ENCODE assay signal across 13 cellular contexts in the genomic region with DNA sequence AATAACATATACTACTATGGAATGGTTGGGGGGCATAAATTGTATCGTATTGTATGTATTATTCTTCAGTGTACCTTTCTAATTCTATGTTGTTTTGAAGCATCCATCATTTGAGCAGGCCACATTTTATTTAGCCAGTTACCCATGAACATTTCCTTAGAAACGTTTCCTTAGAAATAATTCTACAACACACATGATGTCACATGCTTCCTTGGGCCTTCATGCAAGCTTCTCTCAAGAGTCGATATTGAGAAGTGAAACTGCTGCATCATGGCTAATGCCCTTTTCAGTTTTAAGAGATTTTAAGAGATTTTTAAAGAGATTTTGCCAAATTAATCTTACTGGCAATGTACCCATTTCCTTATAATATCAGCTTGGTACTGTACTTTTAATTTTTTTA.
DNase-seq lines count a peak whose midpoint lies in the region; ATAC-seq, FAIRE-seq and TF ChIP-seq lines count a peak whose summit lies in the region.
"Had no signal": no experiment of that assay in that cellular context is flagged by ENCODE, and none has a peak within 500 bp of the region (broad histone marks: within the 10 kb centered on the region; RNA-seq: fewer than 3 reads in every experiment).

No MANE protein-coding gene starts in this region.

- no peak overlapping the region for H3K4me3 Mint-ChIP-seq in type B pancreatic cell

- no peaks in the 10 kb centered on the region for H3K79me2 ChIP-seq in OCI-LY7 (ENCODE audit: insufficient read depth, low read depth, low read length)

- CTCF ChIA-PET in A549 (lab: Yijun Ruan, JAX), result interaction anchor here (1.0 kb wide), 1 partner anchor 199 kb away, joined by 3 read pairs; no protein-coding TSS in a partner anchor
- CTCF ChIA-PET in OCI-LY7 (lab: Charles Lee; ENCODE audit: unreplicated experiment), result interaction anchor here (0.6 kb wide), 1 partner anchor 337 kb away, joined by 3 read pairs; no protein-coding TSS in a partner anchor

- 54% methylated on average over 3 of the region's 3 CpGs for WGBS in A549 (ENCODE audit: missing lambda C conversion rate)

- H3K27ac ChIP-seq in A549, result peak overlapping the region; percentile 39 to 65; a peak in 4 of 6 replicates
- H3K27ac ChIP-seq in OCI-LY7 (ENCODE audit: low read depth, low read length, poor library complexity, severe bottlenecking), result no peak overlapping the region
- H3K27ac ChIP-seq: 22Rv1, SJSA1 had no signal

- no peaks in the 10 kb centered on the region for H3K9me2 ChIP-seq in OCI-LY7 (ENCODE audit: insufficient read depth, low read length)

- H4K20me1 ChIP-seq in OCI-LY7 (ENCODE audit: insufficient read depth, low read length), result no peaks in the 10 kb centered on the region

- H3K36me3 Mint-ChIP-seq in type B pancreatic cell, result no peaks in the 10 kb centered on the region

- intact Hi-C loops in OCI-LY7 (cut with micrococcal nuclease; ENCODE audit: unreplicated experiment), result no loop called here

- no peaks in the 10 kb centered on the region for H3K9me3 ChIP-seq in A549
- no peaks in the 10 kb centered on the region for H3K9me3 ChIP-seq in OCI-LY7 (ENCODE audit: low read length)
- H3K9me3 ChIP-seq: SJSA1 had no signal

- no peak for TF ChIP-seq EP300 in A549 (IDR thresholded peaks at IDR 0.05)

- no peaks in the 10 kb centered on the region for H3K36me3 ChIP-seq in OCI-LY7 (ENCODE audit: insufficient read depth, low read length)

- H3K4me1 ChIP-seq in A549, result peaks cover 53% of the 10 kb centered on the region
- H3K4me1 ChIP-seq in OCI-LY7 (ENCODE audit: insufficient read depth, low read length, poor library complexity, severe bottlenecking), result no peaks in the 10 kb centered on the region

- no peak for ATAC-seq in A549
- peak; percentile 50 for ATAC-seq in GM19351 (IDR thresholded peaks at IDR 0.05; ENCODE audit: unreplicated experiment)
- ATAC-seq in HG03060 (IDR thresholded peaks at IDR 0.05; ENCODE audit: low read depth, unreplicated experiment), result peak; percentile 43

- FAIRE-seq in A549 (lab: Jason Lieb, UNC), result no peak

- no TSS peak for BruUV-seq in OCI-LY7 (replicated peaks; lab: Mats Ljungman, UMichigan)

- H2AFZ ChIP-seq in OCI-LY7 (ENCODE audit: low read length), result no peak overlapping the region

- TF ChIP-seq POLR2A in A549 (IDR thresholded peaks at IDR 0.05; ENCODE audit: low read length), result no peak

- TF ChIP-seq RAD21 in A549 (conservative IDR thresholded peaks at IDR 0.05 in 1 of 2, IDR thresholded peaks at IDR 0.05 in 1 of 2), result no peak

- no peak for DNase-seq in A549 (ENCODE audit: low read depth in 1 of 2, low spot score in 1 of 2)
- DNase-seq in OCI-LY7 (ENCODE audit: low spot score), result peak; percentile 28
- no peak for DNase-seq in HUDEP-2 (lab: John Stamatoyannopoulos, UW; ENCODE audit: unreplicated experiment in 76 of 76)
- no peak for DNase-seq in activated T-cell treated with anti-CD3 and anti-CD28 coated beads, Interleukin-2, amount 50 U/mL, for 48 hours
- DNase-seq in type B pancreatic cell (ENCODE audit: extremely low spot score, unreplicated experiment), result no peak
- no peak for DNase-seq in stimulated activated naive CD4-positive, alpha-beta T cell treated with Interleukin-2 at 50 U/mL for 16 hours (lab: John Stamatoyannopoulos, UW)
- DNase-seq: activated CD4-positive, alpha-beta T cell treated with anti-CD3 and anti-CD28 coated beads, Interleukin-2, amount 50 U/mL, for 1 hour; foreskin melanocyte; NCI-H2029 treated with DMSO at 0.1 percent for 48 hours had no signal

- POLR2A ChIA-PET in A549 (lab: Yijun Ruan, JAX) (no interaction called here), OCI-LY7 (lab: Charles Lee) (interaction anchor here (0.8 kb wide), 1 partner anchor 9 kb away, joined by 3 read pairs; no protein-coding TSS in a partner anchor)

- H3K4me2 ChIP-seq in A549 (peak overlapping the region; percentile 38; the same call in 2 of the 3 replicates), OCI-LY7 (ENCODE audit: low read length) (no peak overlapping the region)

- H3K27ac Mint-ChIP-seq in type B pancreatic cell, result no peak overlapping the region

- peaks cover 5% of the 10 kb centered on the region for H3K9me3 Mint-ChIP-seq in type B pancreatic cell

- H3K27me3 Mint-ChIP-seq in type B pancreatic cell, result no peaks in the 10 kb centered on the region

- peaks cover 8% of the 10 kb centered on the region for H3K4me1 Mint-ChIP-seq in type B pancreatic cell (ENCODE audit: unreplicated experiment)

- TF ChIP-seq CTCF in A549 (IDR thresholded peaks at IDR 0.05) (no peak), OCI-LY7 (conservative IDR thresholded peaks at IDR 0.05; ENCODE audit: low read length) (no peak), type B pancreatic cell (conservative IDR thresholded peaks at IDR 0.05) (no peak)

- no peak overlapping the region for H3K4me3 ChIP-seq in A549
- no peak overlapping the region for H3K4me3 ChIP-seq in OCI-LY7 (ENCODE audit: low read depth, low read length, poor library complexity, severe bottlenecking)
- H3K4me3 ChIP-seq: SJSA1 had no signal

TF ChIP-seq in A549, 52 proteins besides CTCF, POLR2A, EP300 and RAD21:
- TF ChIP-seq HOXB13 (CRISPR knock-in tag; IDR thresholded peaks at IDR 0.05; ENCODE audit: low read depth) (no peak), HEYL (CRISPR knock-in tag; IDR thresholded peaks at IDR 0.05) (no peak), RCOR1 (IDR thresholded peaks at IDR 0.05; ENCODE audit: low read depth, low read length) (no peak), JUNB (IDR thresholded peaks at IDR 0.05) (no peak), NFE2L2 (conservative IDR thresholded peaks at IDR 0.05; ENCODE audit: low read length) (no peak), NR3C1 (IDR thresholded peaks at IDR 0.05) (no peak), MAFK (IDR thresholded peaks at IDR 0.05; ENCODE audit: partially characterized antibody) (no peak), RFX5 (IDR thresholded peaks at IDR 0.05) (no peak), SMC3 (IDR thresholded peaks at IDR 0.05) (no peak), FOSL2 (IDR thresholded peaks at IDR 0.05) (no peak), FOSL2 (CRISPR knock-in tag; IDR thresholded peaks at IDR 0.05) (no peak)
- TF ChIP-seq, protein P1, sequence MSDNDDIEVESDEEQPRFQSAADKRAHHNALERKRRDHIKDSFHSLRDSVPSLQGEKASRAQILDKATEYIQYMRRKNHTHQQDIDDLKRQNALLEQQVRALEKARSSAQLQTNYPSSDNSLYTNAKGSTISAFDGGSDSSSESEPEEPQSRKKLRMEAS (IDR thresholded peaks at IDR 0.05), result no peak
- TF ChIP-seq, protein P2, sequence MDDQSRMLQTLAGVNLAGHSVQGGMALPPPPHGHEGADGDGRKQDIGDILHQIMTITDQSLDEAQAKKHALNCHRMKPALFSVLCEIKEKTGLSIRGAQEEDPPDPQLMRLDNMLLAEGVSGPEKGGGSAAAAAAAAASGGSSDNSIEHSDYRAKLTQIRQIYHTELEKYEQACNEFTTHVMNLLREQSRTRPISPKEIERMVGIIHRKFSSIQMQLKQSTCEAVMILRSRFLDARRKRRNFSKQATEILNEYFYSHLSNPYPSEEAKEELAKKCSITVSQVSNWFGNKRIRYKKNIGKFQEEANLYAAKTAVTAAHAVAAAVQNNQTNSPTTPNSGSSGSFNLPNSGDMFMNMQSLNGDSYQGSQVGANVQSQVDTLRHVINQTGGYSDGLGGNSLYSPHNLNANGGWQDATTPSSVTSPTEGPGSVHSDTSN (IDR thresholded peaks at IDR 0.05), result no peak

Comparison
In these comparisons a context has a peak if more than half of its experiments do, and no peak if none do; other contexts are left out.
1. ATAC-seq: peak in GM19351 (single experiment) and HG03060 (single experiment); none in A549 (0 of 2).